Comparison of ENCODE assay signal across 7 cellular contexts in genomic region chrX:134764202-134764785, GRCh38. TPM values are rescaled to one million over a fixed set of nuclear protein-coding genes. Genes with fewer than 3 reads are reported as not detected.
A peak's percentile ranks its signal among the peaks of the same experiment; 100 is the strongest.
DNase-seq lines count a peak whose midpoint lies in the region; ATAC-seq and TF ChIP-seq lines count a peak whose summit lies in the region.

No MANE protein-coding gene starts in this region.

- H2AFZ ChIP-seq in OCI-LY3 (ENCODE audit: low read depth, low read length): peak overlapping the region; percentile 65; the same call in 1 of the 2 replicates

- no peaks in the 10 kb centered on the region for H3K79me2 ChIP-seq in OCI-LY3 (ENCODE audit: low read length)

- H3K27ac ChIP-seq in OCI-LY3 (ENCODE audit: low read length): no peak overlapping the region
- no peak overlapping the region for H3K27ac ChIP-seq in gastroesophageal sphincter
- H3K27ac ChIP-seq in right atrium auricular region: no peak overlapping the region

- WGBS in gastroesophageal sphincter (ENCODE audit: low coverage in 1 of 2), 2 donors: 65 to 82% methylated on average over 4 to 6 of the region's 6 CpGs

- peak overlapping the region; percentile 65 for H3K4me3 ChIP-seq in OCI-LY3 (ENCODE audit: low read length)
- H3K4me3 ChIP-seq in fibroblast of mammary gland (ENCODE audit: control insufficient read depth, low read depth, low read length): no peak overlapping the region
- H3K4me3 ChIP-seq in gastroesophageal sphincter: no peak overlapping the region
- no peak overlapping the region for H3K4me3 ChIP-seq in right atrium auricular region

- peak; percentile 6 for DNase-seq in GM10266 (ENCODE audit: extremely low spot score)
- peak; percentile 46 for DNase-seq in fibroblast of mammary gland (ENCODE audit: low read depth)
- no peak for DNase-seq in right atrium auricular region (ENCODE audit: low spot score)
- DNase-seq in NK-92 (lab: John Stamatoyannopoulos, UW; ENCODE audit: unreplicated experiment): no peak

- no peak overlapping the region for H3K9ac ChIP-seq in OCI-LY3 (ENCODE audit: low read length)

- H3K9me3 ChIP-seq in OCI-LY3 (ENCODE audit: insufficient read depth, low read length): no peaks in the 10 kb centered on the region
- H3K9me3 ChIP-seq in gastroesophageal sphincter: no peaks in the 10 kb centered on the region
- no peaks in the 10 kb centered on the region for H3K9me3 ChIP-seq in right atrium auricular region

- H4K20me1 ChIP-seq in OCI-LY3 (ENCODE audit: insufficient read depth, low read length): no peaks in the 10 kb centered on the region

- no peak for TF ChIP-seq POLR2A in gastroesophageal sphincter (IDR thresholded peaks at IDR 0.05)

- H3K36me3 ChIP-seq in OCI-LY3 (replicated peaks; ENCODE audit: low read depth, low read length): peaks cover 3% of the 10 kb centered on the region
- peaks cover 0 to 3% of the 10 kb centered on the region in 2 donors for H3K36me3 ChIP-seq in gastroesophageal sphincter
- H3K36me3 ChIP-seq in right atrium auricular region: no peaks in the 10 kb centered on the region

- H3K27me3 ChIP-seq in OCI-LY3 (ENCODE audit: low read depth, low read length) (no peaks in the 10 kb centered on the region), gastroesophageal sphincter (no peaks in the 10 kb centered on the region), right atrium auricular region (no peaks in the 10 kb centered on the region)

- TF ChIP-seq CTCF in GM10266 (IDR thresholded peaks at IDR 0.05; ENCODE audit: control insufficient read depth, insufficient read depth, low read depth, missing control alignments): no peak
- peak; percentile 70 for TF ChIP-seq CTCF in OCI-LY3 (IDR thresholded peaks at IDR 0.05; ENCODE audit: low read depth, low read length)
- peak; percentile 36 for TF ChIP-seq CTCF in fibroblast of mammary gland (conservative IDR thresholded peaks at IDR 0.05; ENCODE audit: control insufficient read depth, insufficient read depth, low read depth, low read length)
- TF ChIP-seq CTCF in gastroesophageal sphincter (IDR thresholded peaks at IDR 0.05): no peak
- TF ChIP-seq CTCF in right atrium auricular region (IDR thresholded peaks at IDR 0.05): no peak

- H3K4me2 ChIP-seq in OCI-LY3 (ENCODE audit: low read length): peak overlapping the region; percentile 59

- ATAC-seq in HG02798 (IDR thresholded peaks at IDR 0.05; ENCODE audit: poor library complexity, unreplicated experiment): peak; percentile 64
- ATAC-seq in gastroesophageal sphincter: no peak

- no peak for TF ChIP-seq EP300 in gastroesophageal sphincter (IDR thresholded peaks at IDR 0.05)

- H3K4me1 ChIP-seq in OCI-LY3 (ENCODE audit: low read length): peaks cover 5% of the 10 kb centered on the region
- no peaks in the 10 kb centered on the region for H3K4me1 ChIP-seq in gastroesophageal sphincter
- no peaks in the 10 kb centered on the region for H3K4me1 ChIP-seq in right atrium auricular region

RNA-seq across cellular contexts. Expression of gene PABIR2, which starts 32.7 kb away (rescaled TPM):
- total RNA-seq in gastroesophageal sphincter: 10 to 100 TPM; 10.4 to 18.4 (median 15.7) TPM
- total RNA-seq in right atrium auricular region: 10 to 100 TPM; 10.7 to 12.6 TPM

Comparison
In these comparisons a context has a peak if more than half of its experiments do, and no peak if none do; other contexts are left out.
1. DNase-seq: peak in GM10266 (single experiment) and fibroblast of mammary gland (single experiment); none in right atrium auricular region (single experiment) and NK-92 (single experiment).
2. CTCF ChIP-seq: peak in OCI-LY3 (single experiment) and fibroblast of mammary gland (single experiment); none in GM10266 (single experiment), gastroesophageal sphincter (0 of 4) and right atrium auricular region (0 of 2).